In genomic region chr2:183089192-183089851, GRCh38 we compare ENCODE assay signal across 12 cellular contexts.
DNase-seq lines count a peak whose midpoint lies in the region; ATAC-seq and TF ChIP-seq lines count a peak whose summit lies in the region.
"Had no signal": no experiment of that assay in that cellular context is flagged by ENCODE, and none has a peak within 500 bp of the region (broad histone marks: within the 10 kb centered on the region; RNA-seq: fewer than 3 reads in every experiment).

No MANE protein-coding gene starts in this region.

- H2AFZ ChIP-seq in OCI-LY1 (ENCODE audit: low read length), result no peak overlapping the region

- H4K20me1 ChIP-seq in OCI-LY1 (ENCODE audit: insufficient read depth, low read length), result no peaks in the 10 kb centered on the region

- H3K79me2 ChIP-seq in OCI-LY1 (ENCODE audit: insufficient read depth, low read length), result no peaks in the 10 kb centered on the region

- H3K4me1 ChIP-seq in OCI-LY1 (ENCODE audit: insufficient read depth, low read length, severe bottlenecking), result no peaks in the 10 kb centered on the region

- H3K4me1 Mint-ChIP-seq in activated naive CD4-positive, alpha-beta T cell treated with anti-CD3 and anti-CD28 coated beads, Interleukin-2, amount 10 ng/mL, durations not matched to agents 7 days and 5 days, result no peaks in the 10 kb centered on the region
- H3K4me1 Mint-ChIP-seq: immature natural killer cell, naive B cell had no signal

- peak overlapping the region; percentile 20; the same call in 1 of the 2 replicates for H3K4me2 ChIP-seq in OCI-LY1 (ENCODE audit: low read length)

- no peak overlapping the region for H3K27ac Mint-ChIP-seq in activated naive CD4-positive, alpha-beta T cell treated with anti-CD3 and anti-CD28 coated beads, Interleukin-2, amount 10 ng/mL, durations not matched to agents 7 days and 5 days
- H3K27ac Mint-ChIP-seq: immature natural killer cell; T-helper 1 cell treated with Interleukin-12 subunit alpha and Interleukin-12 subunit beta and Interleukin-4 antibody, amounts not matched to agents 30 μg/mL and 1 μg/mL, for 36 hours had no signal

- peak overlapping the region; percentile 29 for H3K4me3 ChIP-seq in GM06990 (replicated peaks; ENCODE audit: low read depth, low read length)
- no peak overlapping the region for H3K4me3 ChIP-seq in OCI-LY1 (ENCODE audit: low read depth, low read length, poor library complexity, severe bottlenecking)

- DNase-seq in GM06990 (ENCODE audit: extremely low read depth, insufficient read length), result no peak
- no peak for DNase-seq in HuH-7 (ENCODE audit: low spot score)
- DNase-seq in SW480 (ENCODE audit: low spot score), result no peak
- DNase-seq in activated naive CD4-positive, alpha-beta T cell treated with anti-CD3 and anti-CD28 coated beads, Interleukin-2, amount 10 ng/mL, durations not matched to agents 7 days and 5 days, result no peak
- no peak for DNase-seq in AG20443 (ENCODE audit: low spot score)
- DNase-seq: immature natural killer cell; naive B cell; stimulated activated naive CD8-positive, alpha-beta T cell treated with anti-CD3 and anti-CD28 coated beads, Interleukin-15, Interleukin-2, amounts not matched to agents 100 U/mL and 50 U/mL, for 24 hours had no signal

- no peaks in the 10 kb centered on the region for H3K9me3 Mint-ChIP-seq in activated naive CD4-positive, alpha-beta T cell treated with anti-CD3 and anti-CD28 coated beads, Interleukin-2, amount 10 ng/mL, durations not matched to agents 7 days and 5 days
- H3K9me3 Mint-ChIP-seq: immature natural killer cell; naive B cell; T-helper 1 cell treated with Interleukin-12 subunit alpha and Interleukin-12 subunit beta and Interleukin-4 antibody, amounts not matched to agents 30 μg/mL and 1 μg/mL, for 36 hours had no signal

- TF ChIP-seq CTCF in GM06990 (IDR thresholded peaks at IDR 0.05; ENCODE audit: insufficient read depth, low read length, poor library complexity, severe bottlenecking) (no peak), OCI-LY1 (IDR thresholded peaks at IDR 0.05; ENCODE audit: low read length) (no peak)

- no peaks in the 10 kb centered on the region for H3K9me3 ChIP-seq in OCI-LY1 (ENCODE audit: low read length)

- no peaks in the 10 kb centered on the region for H3F3A ChIP-seq in OCI-LY1 (ENCODE audit: insufficient read depth, low read length)

- H3K27ac ChIP-seq in OCI-LY1 (ENCODE audit: low read depth, low read length, poor library complexity, severe bottlenecking), result no peak overlapping the region

- no peaks in the 10 kb centered on the region for H3K36me3 Mint-ChIP-seq in activated naive CD4-positive, alpha-beta T cell treated with anti-CD3 and anti-CD28 coated beads, Interleukin-2, amount 10 ng/mL, durations not matched to agents 7 days and 5 days
- H3K36me3 Mint-ChIP-seq: naive B cell had no signal

- no peaks in the 10 kb centered on the region for H3K9me2 ChIP-seq in OCI-LY1 (ENCODE audit: low read depth, low read length)

- no peak overlapping the region for H3K9ac ChIP-seq in OCI-LY1 (ENCODE audit: low read length)

- H3K36me3 ChIP-seq in GM06990 (ENCODE audit: control insufficient read depth, insufficient read depth, low read length) (no peaks in the 10 kb centered on the region), OCI-LY1 (ENCODE audit: insufficient read depth, low read length) (no peaks in the 10 kb centered on the region)

- CTCF ChIA-PET in activated naive CD4-positive, alpha-beta T cell treated with anti-CD3 and anti-CD28 coated beads, Interleukin-2, amount 10 ng/mL, durations not matched to agents 7 days and 5 days (lab: Charles Lee), result interaction anchor here (0.6 to 1.1 kb wide), 3 partner anchors 54 to 74 kb away, joined by 3 read pairs; no protein-coding TSS in a partner anchor

- no peaks in the 10 kb centered on the region for H3K27me3 Mint-ChIP-seq in activated naive CD4-positive, alpha-beta T cell treated with anti-CD3 and anti-CD28 coated beads, Interleukin-2, amount 10 ng/mL, durations not matched to agents 7 days and 5 days

- H3K27me3 ChIP-seq in GM06990 (replicated peaks; ENCODE audit: control insufficient read depth, insufficient read depth, low read length) (no peaks in the 10 kb centered on the region), OCI-LY1 (ENCODE audit: insufficient read depth, low read length) (no peaks in the 10 kb centered on the region)

- no peak overlapping the region for H3K4me3 Mint-ChIP-seq in activated naive CD4-positive, alpha-beta T cell treated with anti-CD3 and anti-CD28 coated beads, Interleukin-2, amount 10 ng/mL, durations not matched to agents 7 days and 5 days
- H3K4me3 Mint-ChIP-seq: immature natural killer cell; T-helper 1 cell treated with Interleukin-12 subunit alpha and Interleukin-12 subunit beta and Interleukin-4 antibody, amounts not matched to agents 30 μg/mL and 1 μg/mL, for 36 hours had no signal

- ATAC-seq in GM19467 (IDR thresholded peaks at IDR 0.05; ENCODE audit: unreplicated experiment) (peak; percentile 75), HG02973 (IDR thresholded peaks at IDR 0.05; ENCODE audit: unreplicated experiment) (peak; percentile 44)
- ATAC-seq: stimulated activated naive CD8-positive, alpha-beta T cell treated with anti-CD3 and anti-CD28 coated beads, Interleukin-15, Interleukin-2, amounts not matched to agents 100 U/mL and 50 U/mL, for 24 hours had no signal
